32 cellular contexts compared by ENCODE assay signal in genomic region chr1:221824909-221825308, GRCh38.
"Had no signal": no experiment of that assay in that cellular context is flagged by ENCODE, and none has a peak within 500 bp of the region (broad histone marks: within the 10 kb centered on the region; RNA-seq: fewer than 3 reads in every experiment).

No MANE protein-coding gene starts in this region.

- H3K27ac ChIP-seq: breast epithelium, esophagus muscularis mucosa, neural progenitor cell, parathyroid adenoma, psoas muscle, right atrium auricular region, thoracic aorta, uterus had no signal

- H3K36me3 Mint-ChIP-seq: neural progenitor cell, type B pancreatic cell had no signal

- H3K27me3 ChIP-seq: breast epithelium, esophagus muscularis mucosa, neural progenitor cell, right atrium auricular region, uterus had no signal

- H3K4me1 ChIP-seq: breast epithelium, esophagus muscularis mucosa, neural progenitor cell, parathyroid adenoma, right atrium auricular region, uterus had no signal

- H3K79me2 ChIP-seq: parathyroid adenoma had no signal

- ATAC-seq: left cardiac atrium; left ventricle myocardium superior; naive thymus-derived CD4-positive, alpha-beta T cell; psoas muscle; T-helper 17 cell had no signal

- H3K36me3 ChIP-seq: breast epithelium, esophagus muscularis mucosa, neural progenitor cell, right atrium auricular region, thoracic aorta, uterus had no signal

- H3K9ac ChIP-seq: neural progenitor cell, parathyroid adenoma had no signal

- DNase-seq: activated CD4-positive, alpha-beta T cell treated with anti-CD3 and anti-CD28 coated beads for 1 hour; activated CD4-positive, alpha-beta T cell treated with anti-CD3 and anti-CD28 coated beads, Interleukin-2, amount 50 U/mL, for 1 hour; activated CD8-positive, alpha-beta memory T cell treated with anti-CD3 and anti-CD28 coated beads, Interleukin-2, amount 50 U/mL, for 4 hours; activated gamma-delta T cell; activated naive CD4-positive, alpha-beta T cell treated with anti-CD3 and anti-CD28 coated beads, Interleukin-2, amount 10 ng/mL, durations not matched to agents 7 days and 5 days; activated naive CD8-positive, alpha-beta T cell treated with anti-CD3 and anti-CD28 coated beads, Interleukin-2, amount 50 U/mL, for 24 hours; activated T-cell treated with anti-CD3 and anti-CD28 coated beads, Interleukin-2, amount 50 U/mL, for 1 hour; amygdala; central memory CD4-positive, alpha-beta T cell; endodermal cell; foreskin melanocyte; left cardiac atrium; left ventricle myocardium superior; midbrain; naive thymus-derived CD4-positive, alpha-beta T cell; occipital lobe; psoas muscle; stimulated activated CD4-positive, alpha-beta T cell treated with anti-CD3 and anti-CD28 coated beads, Interleukin-15, amount 100 ng/mL, for 24 hours; stimulated activated CD4-positive, alpha-beta T cell treated with anti-CD3 and anti-CD28 coated beads, Interleukin-2, amount 100 ng/mL, for 24 hours; stimulated activated naive CD4-positive, alpha-beta T cell treated with Interleukin-2 at 50 U/mL for 16 hours; T-helper 17 cell; T1000; uterus had no signal

- H3K4me2 ChIP-seq: neural progenitor cell had no signal

- H3K27ac Mint-ChIP-seq: activated naive CD4-positive, alpha-beta T cell treated with anti-CD3 and anti-CD28 coated beads, Interleukin-2, amount 10 ng/mL, durations not matched to agents 7 days and 5 days; activated naive CD8-positive, alpha-beta T cell treated with anti-CD3 and anti-CD28 coated beads, Interleukin-2, amount 50 U/mL, for 24 hours; dendritic cell treated with granulocyte-macrophage colony-stimulating factor and Interleukin-4, amounts not matched to agents 40 ng/mL and 50 ng/mL, for 4 days; endodermal cell; neural progenitor cell; T-helper 17 cell; type B pancreatic cell had no signal

- H3K27me3 Mint-ChIP-seq: activated naive CD8-positive, alpha-beta T cell treated with anti-CD3 and anti-CD28 coated beads, Interleukin-2, amount 50 U/mL, for 24 hours; naive thymus-derived CD4-positive, alpha-beta T cell; T-helper 17 cell had no signal

- H3K9me3 Mint-ChIP-seq: dendritic cell treated with granulocyte-macrophage colony-stimulating factor and Interleukin-4, amounts not matched to agents 40 ng/mL and 50 ng/mL, for 4 days; neural progenitor cell; type B pancreatic cell had no signal

- H2AFZ ChIP-seq: neural progenitor cell, parathyroid adenoma had no signal

- H3K9me3 ChIP-seq: breast epithelium, esophagus muscularis mucosa, psoas muscle, right atrium auricular region, thoracic aorta, uterus had no signal

- H3K4me1 Mint-ChIP-seq: neural progenitor cell had no signal

- H3K4me3 ChIP-seq: breast epithelium, esophagus muscularis mucosa, neural progenitor cell, psoas muscle, right atrium auricular region, thoracic aorta, uterus had no signal

- H3K4me3 Mint-ChIP-seq: activated naive CD4-positive, alpha-beta T cell treated with anti-CD3 and anti-CD28 coated beads, Interleukin-2, amount 10 ng/mL, durations not matched to agents 7 days and 5 days; activated naive CD8-positive, alpha-beta T cell treated with anti-CD3 and anti-CD28 coated beads, Interleukin-2, amount 50 U/mL, for 24 hours; activated T-helper 1 cell treated with anti-CD3 and anti-CD28 coated beads, Interleukin-12 subunit alpha, Interleukin-12 subunit beta, Interleukin-2, Interleukin-4 antibody, amounts not matched to agents 30 ng/mL and 10 ng/mL and 1 ng/mL, durations not matched to agents 14 hours and 24 hours and 36 hours; dendritic cell treated with granulocyte-macrophage colony-stimulating factor and Interleukin-4, amounts not matched to agents 40 ng/mL and 50 ng/mL, for 4 days; endodermal cell; naive thymus-derived CD4-positive, alpha-beta T cell; neural progenitor cell; T-helper 17 cell; type B pancreatic cell had no signal
